Comparison of ENCODE assay signal across 12 cellular contexts in the genomic region with DNA sequence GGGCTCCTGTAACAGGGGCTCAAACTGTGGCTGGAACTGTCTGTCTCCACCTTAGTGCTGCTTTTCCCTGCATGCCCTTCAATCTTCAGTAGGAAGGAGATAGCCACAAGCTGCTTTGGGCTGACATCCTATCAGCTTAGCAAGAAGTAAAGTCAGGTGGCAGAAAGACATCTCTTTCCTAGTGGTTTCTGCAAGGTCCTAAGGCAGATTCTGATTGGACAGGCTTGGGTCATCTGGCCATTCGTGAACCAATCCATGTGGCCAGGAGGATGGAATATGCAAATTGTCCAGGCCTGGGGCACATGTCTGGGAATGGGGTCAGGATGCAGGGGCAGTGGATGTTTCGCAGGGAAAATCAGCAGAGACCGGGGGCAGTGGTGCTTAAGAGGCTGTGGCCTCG. TPM values are rescaled to one million over a fixed set of nuclear protein-coding genes. Genes with fewer than 3 reads are reported as not detected.
DNase-seq lines count a peak whose midpoint lies in the region; ATAC-seq and TF ChIP-seq lines count a peak whose summit lies in the region.
"Had no signal": no experiment of that assay in that cellular context is flagged by ENCODE, and none has a peak within 500 bp of the region (broad histone marks: within the 10 kb centered on the region; RNA-seq: fewer than 3 reads in every experiment).

No MANE protein-coding gene starts in this region.

- no peak overlapping the region for H2BK5ac ChIP-seq in IMR-90 (ENCODE audit: low read depth, low read length, poor library complexity, severe bottlenecking)

- no peak overlapping the region for H3K56ac ChIP-seq in IMR-90 (ENCODE audit: extremely low read depth, insufficient read depth, low read length)

- dilution Hi-C loops in IMR-90 (cut with HindIII; ENCODE audit: low sequenced_read_pairs, unreplicated experiment) = no loop called here

- no peak overlapping the region for H4K5ac ChIP-seq in IMR-90 (ENCODE audit: low read depth, low read length)

- no peak overlapping the region for H2BK120ac ChIP-seq in IMR-90 (ENCODE audit: low read depth, low read length)

- POLR2A ChIA-PET in IMR-90 (lab: Charles Lee; ENCODE audit: unreplicated experiment) = no interaction called here
- POLR2A ChIA-PET in PC-9 (lab: Charles Lee; ENCODE audit: unreplicated experiment) = no interaction called here

- TF ChIP-seq POLR2A in IMR-90 (IDR thresholded peaks at IDR 0.05; ENCODE audit: low read depth, low read length) = no peak

- H3K4me3 ChIP-seq in IMR-90 (ENCODE audit: insufficient read depth, low read depth, low read length) = no peak overlapping the region
- H3K4me3 ChIP-seq in WERI-Rb-1 (ENCODE audit: low read depth, low read length) = no peak overlapping the region
- no peak overlapping the region for H3K4me3 ChIP-seq in PC-9

- in situ Hi-C loops in IMR-90 (cut with MboI; ENCODE audit: low sequenced_read_pairs) = loop anchor here (25.0 kb wide), 1 partner anchor 1222 kb away; the partner anchor contains the start of gene TBX5

- H3K36me3 ChIP-seq in IMR-90 (ENCODE audit: control insufficient read depth, insufficient read depth, low read length) (peaks cover 13% of the 10 kb centered on the region), WERI-Rb-1 (peaks cover 34% of the 10 kb centered on the region), PC-9 (ENCODE audit: low read depth) (peaks cover 15% of the 10 kb centered on the region)

- intact Hi-C loops in IMR-90 (cut with micrococcal nuclease) (loop anchor here (10.0 kb wide), 1 partner anchor 164 kb away; the partner anchor contains the start of gene PLBD2), PC-9 (cut with micrococcal nuclease; ENCODE audit: unreplicated experiment) (no loop called here)

- H3K27me3 ChIP-seq in IMR-90 (ENCODE audit: control insufficient read depth, insufficient read depth, low read length) = no peaks in the 10 kb centered on the region
- H3K27me3 ChIP-seq in WERI-Rb-1 (ENCODE audit: insufficient read depth, low read depth, severe bottlenecking) = no peaks in the 10 kb centered on the region
- H3K27me3 ChIP-seq in PC-9 (ENCODE audit: insufficient read depth, low read depth) = no peaks in the 10 kb centered on the region

- TF ChIP-seq RAD21 in IMR-90 (IDR thresholded peaks at IDR 0.05; ENCODE audit: low read length) = no peak

- H2BK15ac ChIP-seq in IMR-90 (ENCODE audit: low read depth, low read length) = no peak overlapping the region

- no peak overlapping the region for H3K27ac ChIP-seq in IMR-90 (ENCODE audit: insufficient read depth, low read length)
- H3K27ac ChIP-seq in WERI-Rb-1 = peak overlapping the region; percentile 53; the same call in 1 of the 2 replicates
- H3K27ac ChIP-seq in PC-9 = no peak overlapping the region

- no peak overlapping the region for H3K9ac ChIP-seq in IMR-90 (ENCODE audit: low read depth, low read length)

- H3K9me3 ChIP-seq in IMR-90 (ENCODE audit: control insufficient read depth, insufficient read depth, low read length) (no peaks in the 10 kb centered on the region), WERI-Rb-1 (ENCODE audit: severe bottlenecking) (no peaks in the 10 kb centered on the region), PC-9 (ENCODE audit: insufficient read depth, low read depth) (no peaks in the 10 kb centered on the region)

- H2AFZ ChIP-seq in IMR-90 (replicated peaks; ENCODE audit: low read length, poor library complexity) = no peak overlapping the region
- H2AFZ ChIP-seq in PC-9 = no peak overlapping the region

- no TSS peak for BruUV-seq in IMR-90 (replicated peaks; lab: Mats Ljungman, UMichigan)
- BruUV-seq in PC-9 (replicated peaks; lab: Mats Ljungman, UMichigan) = no TSS peak

- TF ChIP-seq CTCF in IMR-90 (conservative IDR thresholded peaks at IDR 0.05; ENCODE audit: low read depth, low read length) (no peak), WERI-Rb-1 (IDR thresholded peaks at IDR 0.05; ENCODE audit: low read depth, low read length) (no peak), PC-9 (conservative IDR thresholded peaks at IDR 0.05) (no peak)

- 60% methylated on average over 1 of the region's 4 CpGs; no CpG with 5 or more reads in 1 of the 2 experiments for WGBS in IMR-90 (ENCODE audit: extremely low coverage in 2 of 2, insufficient read length in 1 of 2), 2 experiments

- no peak overlapping the region for H4K8ac ChIP-seq in IMR-90 (ENCODE audit: low read depth in 2 of 2, low read length in 2 of 2)

- no peak overlapping the region for H2AK9ac ChIP-seq in IMR-90 (replicated peaks; ENCODE audit: low read depth, low read length, poor library complexity)

- CTCF ChIA-PET in IMR-90 (lab: Yijun Ruan, JAX) (no interaction called here), PC-9 (lab: Charles Lee) (interaction anchor here (0.5 kb wide), 1 partner anchor 24 kb away, joined by 3 read pairs; no protein-coding TSS in a partner anchor)

- H3K4me2 ChIP-seq in IMR-90 (ENCODE audit: low read depth, low read length) = no peak overlapping the region
- H3K4me2 ChIP-seq in PC-9 = no peak overlapping the region

- peaks cover 20% of the 10 kb centered on the region for H3K79me2 ChIP-seq in PC-9 (ENCODE audit: low read depth)

- H3K79me1 ChIP-seq in IMR-90 (ENCODE audit: low read depth in 1 of 2, low read length in 2 of 2) = peaks cover 23 to 35% of the 10 kb centered on the region in 2 experiments

- H3K14ac ChIP-seq in IMR-90 (replicated peaks; ENCODE audit: low read depth, low read length) = no peak overlapping the region

- H3K9me2 ChIP-seq in PC-9 (ENCODE audit: insufficient read depth) = no peaks in the 10 kb centered on the region

- DNase-seq in DMS114 treated with DMSO at 0.1 percent for 48 hours (lab: John Stamatoyannopoulos, UW; ENCODE audit: unreplicated experiment) (peak; percentile 31), IMR-90 (peak; percentile 45), WERI-Rb-1 (peak; percentile 65), iris pigment epithelial cell (ENCODE audit: low read depth) (peak; percentile 57), NCI-H2171 (lab: John Stamatoyannopoulos, UW) (no peak), NCI-H1092 (lab: John Stamatoyannopoulos, UW) (no peak), PC-9 (no peak)
- DNase-seq: DMS79 treated with DMSO at 0.1 percent for 48 hours; naive thymus-derived CD4-positive, alpha-beta T cell; stimulated activated CD4-positive, alpha-beta T cell treated with anti-CD3 and anti-CD28 coated beads, Interleukin-4, amount 100 ng/mL, for 24 hours; trophoblast cell had no signal

- H2BK20ac ChIP-seq in IMR-90 (ENCODE audit: low read depth, low read length) = no peak overlapping the region

- H3K4me1 ChIP-seq in IMR-90 (ENCODE audit: control insufficient read depth, insufficient read depth, low read length) (peaks cover 13% of the 10 kb centered on the region), PC-9 (replicated peaks; ENCODE audit: insufficient read depth) (peaks cover 42% of the 10 kb centered on the region)

- H3K23ac ChIP-seq in IMR-90 (ENCODE audit: low read depth, low read length) = no peak overlapping the region

- peaks cover 68% of the 10 kb centered on the region for H3F3A ChIP-seq in PC-9 (ENCODE audit: insufficient read depth, low read depth)

- no peak overlapping the region for H3K4ac ChIP-seq in IMR-90 (ENCODE audit: low read depth, low read length)

- no peak for ATAC-seq in IMR-90 (ENCODE audit: low read depth)
- no peak for ATAC-seq in HG03135 (IDR thresholded peaks at IDR 0.05; ENCODE audit: unreplicated experiment)
- ATAC-seq: naive thymus-derived CD4-positive, alpha-beta T cell had no signal

- no peaks in the 10 kb centered on the region for H4K20me1 ChIP-seq in IMR-90 (ENCODE audit: insufficient read depth, low read length)
- H4K20me1 ChIP-seq in PC-9 (ENCODE audit: insufficient read depth) = no peaks in the 10 kb centered on the region

- no peak overlapping the region for H2AK5ac ChIP-seq in IMR-90 (ENCODE audit: low read depth, low read length)

- no peak overlapping the region for H4K91ac ChIP-seq in IMR-90 (ENCODE audit: insufficient read depth, low read depth, low read length)

- H3K9me1 ChIP-seq in IMR-90 (ENCODE audit: insufficient read depth, low read length) = peaks cover 5% of the 10 kb centered on the region; the same call in 1 of the 2 replicates

- H3K18ac ChIP-seq in IMR-90 (ENCODE audit: low read depth, low read length) = no peak overlapping the region

TF ChIP-seq in IMR-90, 13 proteins besides CTCF, POLR2A, EP300 and RAD21 (continues in another document):
- TF ChIP-seq BHLHE40 (IDR thresholded peaks at IDR 0.05; ENCODE audit: low read depth, low read length) = no peak
- TF ChIP-seq USF2 (IDR thresholded peaks at IDR 0.05; ENCODE audit: low read depth, low read length) = peak; percentile 83
- no peak for TF ChIP-seq FOS (IDR thresholded peaks at IDR 0.05; ENCODE audit: low read depth, low read length)

RNA-seq across cellular contexts. Expression of gene RITA1, which starts 5.2 kb away (rescaled TPM):
- total RNA-seq in IMR-90 (2012; rRNA removed) = 14.7 and 15.0 TPM in 2 replicates
- polyA plus RNA-seq in IMR-90 (2012; rRNA removed) = 14.2 and 15.2 TPM in 2 replicates
- polyA plus RNA-seq in IMR-90 (2012; cell fraction: cytosol; rRNA removed) = 9.9 and 17.3 TPM in 2 replicates
- 7.1 and 9.4 TPM in 2 replicates for polyA plus RNA-seq in IMR-90 (2012; cell fraction: nucleus; rRNA removed; ENCODE audit: low replicate concordance)
- 15.8 and 16.1 TPM in 2 replicates for total RNA-seq in PC-9 (2021)

RNA-seq across cellular contexts. Expression of gene DDX54, which starts 5.5 kb away (rescaled TPM):
- total RNA-seq in IMR-90 (2012; rRNA removed) = 23.8 and 24.4 TPM in 2 replicates
- 47.5 and 55.1 TPM in 2 replicates for polyA plus RNA-seq in IMR-90 (2012; rRNA removed)
- 33.5 and 54.5 TPM in 2 replicates for polyA plus RNA-seq in IMR-90 (2012; cell fraction: cytosol; rRNA removed)
- 74.8 and 97.8 TPM in 2 replicates for polyA plus RNA-seq in IMR-90 (2012; cell fraction: nucleus; rRNA removed; ENCODE audit: low replicate concordance)
- 80.1 and 81.3 TPM in 2 replicates for total RNA-seq in PC-9 (2021)

RNA-seq across cellular contexts. Expression of gene TPCN1, which starts 30.5 kb away (rescaled TPM):
- total RNA-seq in IMR-90 (2012; rRNA removed) (2.0 and 2.5 TPM in 2 replicates), PC-9 (2021) (34.1 and 42.7 TPM in 2 replicates)
- polyA plus RNA-seq in IMR-90 (2012; rRNA removed) = 10.4 and 13.2 TPM in 2 replicates
- polyA plus RNA-seq in IMR-90 (2012; cell fraction: cytosol; rRNA removed) = 7.7 and 13.8 TPM in 2 replicates
- 58.1 and 63.1 TPM in 2 replicates for polyA plus RNA-seq in IMR-90 (2012; cell fraction: nucleus; rRNA removed; ENCODE audit: low replicate concordance)

RNA-seq across cellular contexts. Expression of gene CFAP73, which starts 41.2 kb away (rescaled TPM):
- total RNA-seq in IMR-90 (2012; rRNA removed) (not detected in 2 replicates), PC-9 (2021) (1.3 and 1.9 TPM in 2 replicates)
- polyA plus RNA-seq in IMR-90 (2012; rRNA removed) = not detected in 2 replicates
- polyA plus RNA-seq in IMR-90 (2012; cell fraction: cytosol; rRNA removed) = not detected in 2 replicates
- polyA plus RNA-seq in IMR-90 (2012; cell fraction: nucleus; rRNA removed; ENCODE audit: low replicate concordance) = not detected in 2 replicates
- polyA plus RNA-seq: naive thymus-derived CD4-positive, alpha-beta T cell had no signal

RNA-seq across cellular contexts. Expression of gene RASAL1, which starts 55.2 kb away (rescaled TPM):
- total RNA-seq in IMR-90 (2012; rRNA removed) = not detected in 2 replicates
- polyA plus RNA-seq in IMR-90 (2012; rRNA removed) = not detected in 2 replicates
- not detected in 2 replicates for polyA plus RNA-seq in IMR-90 (2012; cell fraction: cytosol; rRNA removed)
- polyA plus RNA-seq in IMR-90 (2012; cell fraction: nucleus; rRNA removed; ENCODE audit: low replicate concordance) = not detected in 2 replicates
- 14.9 and 23.6 TPM in 2 replicates for total RNA-seq in PC-9 (2021)

Comparison
In these comparisons a context has a peak if more than half of its experiments do, and no peak if none do; other contexts are left out.
1. DNase-seq: peak in DMS114 treated with DMSO at 0.1 percent for 48 hours (single experiment), IMR-90 (single experiment), WERI-Rb-1 (single experiment) and iris pigment epithelial cell (single experiment); none in NCI-H2171 (single experiment), NCI-H1092 (single experiment) and PC-9 (0 of 2).
2. RNA of gene TPCN1, which starts 30.5 kb away (total RNA-seq): 34.1 to 42.7 TPM in PC-9; 2.0 to 2.5 TPM in IMR-90; every median in the first group is over 10 times any median in the second.